In genomic region chr2:46776687-46777327, GRCh38 we compare ENCODE assay signal across 8 cellular contexts.
A peak's percentile ranks its signal among the peaks of the same experiment; 100 is the strongest.
DNase-seq lines count a peak whose midpoint lies in the region; ATAC-seq and TF ChIP-seq lines count a peak whose summit lies in the region.

No MANE protein-coding gene starts in this region.

- H3K4me2 ChIP-seq in parathyroid adenoma (ENCODE audit: low read length): no peak overlapping the region

- no peak overlapping the region for H3K9ac ChIP-seq in parathyroid adenoma

- H3K9me3 Mint-ChIP-seq in activated CD8-positive, alpha-beta memory T cell treated with anti-CD3 and anti-CD28 coated beads, Interleukin-2, amount 10 ng/mL, durations not matched to agents 7 days and 5 days (ENCODE audit: low read depth): no peaks in the 10 kb centered on the region

- no peak overlapping the region for H2AFZ ChIP-seq in parathyroid adenoma

- no peak overlapping the region for H3K27ac ChIP-seq in parathyroid adenoma

- H3K4me3 ChIP-seq in GM12864 (ENCODE audit: low read depth, low read length) (no peak overlapping the region), fibroblast of mammary gland (ENCODE audit: control insufficient read depth, low read depth, low read length) (no peak overlapping the region), parathyroid adenoma (ENCODE audit: low read depth, low read length) (no peak overlapping the region)

- H3K79me2 ChIP-seq in parathyroid adenoma: peaks cover 2% of the 10 kb centered on the region

- peaks cover 11% of the 10 kb centered on the region for H3K4me1 ChIP-seq in parathyroid adenoma

- H3K27me3 ChIP-seq in parathyroid adenoma (ENCODE audit: control insufficient read depth, insufficient read depth, low read length): no peaks in the 10 kb centered on the region

- CTCF ChIA-PET in activated CD8-positive, alpha-beta memory T cell treated with anti-CD3 and anti-CD28 coated beads, Interleukin-2, amount 10 ng/mL, durations not matched to agents 7 days and 5 days (lab: Charles Lee): interaction anchor here (0.8 to 1.6 kb wide), 7 partner anchors 9 to 547 kb away, joined by 3 to 8 read pairs (median 3); no protein-coding TSS in a partner anchor

- no peak overlapping the region for H3K4me3 Mint-ChIP-seq in activated CD8-positive, alpha-beta memory T cell treated with anti-CD3 and anti-CD28 coated beads, Interleukin-2, amount 10 ng/mL, durations not matched to agents 7 days and 5 days

- H3K36me3 Mint-ChIP-seq in activated CD8-positive, alpha-beta memory T cell treated with anti-CD3 and anti-CD28 coated beads, Interleukin-2, amount 10 ng/mL, durations not matched to agents 7 days and 5 days: no peaks in the 10 kb centered on the region

- ATAC-seq in activated CD8-positive, alpha-beta memory T cell treated with anti-CD3 and anti-CD28 coated beads, Interleukin-2, amount 10 ng/mL, durations not matched to agents 7 days and 5 days: peak; percentile 51
- ATAC-seq in GM18519 (IDR thresholded peaks at IDR 0.05; ENCODE audit: low FRiP score, unreplicated experiment) (no peak), GM21360 (IDR thresholded peaks at IDR 0.05; ENCODE audit: unreplicated experiment) (no peak)

- no peaks in the 10 kb centered on the region for H3K9me3 ChIP-seq in parathyroid adenoma (ENCODE audit: control insufficient read depth, low read length)

- H3K4me1 Mint-ChIP-seq in activated CD8-positive, alpha-beta memory T cell treated with anti-CD3 and anti-CD28 coated beads, Interleukin-2, amount 10 ng/mL, durations not matched to agents 7 days and 5 days: no peaks in the 10 kb centered on the region

- H3K27ac Mint-ChIP-seq in activated CD8-positive, alpha-beta memory T cell treated with anti-CD3 and anti-CD28 coated beads, Interleukin-2, amount 10 ng/mL, durations not matched to agents 7 days and 5 days: no peak overlapping the region

- peak; percentile 65 for TF ChIP-seq CTCF in GM12864 (IDR thresholded peaks at IDR 0.05; ENCODE audit: low read depth, low read length, missing control alignments)
- TF ChIP-seq CTCF in fibroblast of mammary gland (conservative IDR thresholded peaks at IDR 0.05; ENCODE audit: control insufficient read depth, insufficient read depth, low read depth, low read length): peak; percentile 85
- peak; percentile 50 for TF ChIP-seq CTCF in parathyroid adenoma (IDR thresholded peaks at IDR 0.05)

- no peaks in the 10 kb centered on the region for H3K36me3 ChIP-seq in parathyroid adenoma (ENCODE audit: control insufficient read depth, insufficient read depth, low read length)

- DNase-seq in A172 (ENCODE audit: low spot score) (peak; percentile 47), GM12864 (ENCODE audit: low read depth) (no peak), NCI-H2227 treated with DMSO at 0.1 percent for 48 hours (lab: John Stamatoyannopoulos, UW) (peak; percentile 12), fibroblast of mammary gland (ENCODE audit: low read depth) (peak; percentile 79)
- peak; percentile 72 for DNase-seq in activated CD8-positive, alpha-beta memory T cell treated with anti-CD3 and anti-CD28 coated beads, Interleukin-2, amount 10 ng/mL, durations not matched to agents 7 days and 5 days

- peaks cover 11% of the 10 kb centered on the region for H3K27me3 Mint-ChIP-seq in activated CD8-positive, alpha-beta memory T cell treated with anti-CD3 and anti-CD28 coated beads, Interleukin-2, amount 10 ng/mL, durations not matched to agents 7 days and 5 days
